Comparison of ENCODE assay signal across 8 cellular contexts in genomic region chr18:63422862-63423304, GRCh38. TPM values are rescaled to one million over a fixed set of nuclear protein-coding genes. Genes with fewer than 3 reads are reported as not detected.
DNase-seq lines count a peak whose midpoint lies in the region; ATAC-seq, FAIRE-seq and TF ChIP-seq lines count a peak whose summit lies in the region.

No MANE protein-coding gene starts in this region.

- H3K36me3 Mint-ChIP-seq in activated B cell treated with CpG ODN at 0.5 μM for 24 hours (ENCODE audit: low read depth), result peaks cover 25% of the 10 kb centered on the region

- FAIRE-seq in A549 (lab: Jason Lieb, UNC), result no peak

- no peaks in the 10 kb centered on the region for H3K9me3 Mint-ChIP-seq in activated B cell treated with CpG ODN at 0.5 μM for 24 hours

- intact Hi-C loops in activated B cell treated with CpG ODN at 0.5 μM for 24 hours (cut with micrococcal nuclease), result loop anchor here (1.0 to 10.0 kb wide), 13 partner anchors 21 to 1236 kb away; partner anchors contain the start of genes KDSR, PHLPP1, PIGN and RELCH
- intact Hi-C loops in cardiac septum (cut with DNase I), result loop anchor here (1.0 kb wide), 1 partner anchor 57 kb away; no protein-coding TSS in a partner anchor
- intact Hi-C loops in sigmoid colon (cut with DNase I), result loop anchor here (1.0 to 10.0 kb wide), 4 partner anchors 55 to 708 kb away; partner anchors contain the start of gene PHLPP1

- H3K9me3 ChIP-seq in A549, result no peaks in the 10 kb centered on the region
- H3K9me3 ChIP-seq in sigmoid colon, result no peaks in the 10 kb centered on the region

- H3K27ac ChIP-seq in A549 (peak overlapping the region; percentile 93 to 99), sigmoid colon (peak overlapping the region; percentile 90 to 96 (median 92))

- TF ChIP-seq POLR2A in A549 (IDR thresholded peaks at IDR 0.05; ENCODE audit: low read length) (no peak), GM18526 (IDR thresholded peaks at IDR 0.05; ENCODE audit: extremely low read depth, insufficient read length) (peak; percentile 17), sigmoid colon (IDR thresholded peaks at IDR 0.05) (no peak)

- H3K4me3 Mint-ChIP-seq in activated B cell treated with CpG ODN at 0.5 μM for 24 hours, result peak overlapping the region; percentile 99

- H3K36me3 ChIP-seq in sigmoid colon, result peaks cover 0 to 17% (median 0%) of the 10 kb centered on the region in 4 donors

- no peak for TF ChIP-seq CTCF in A549 (IDR thresholded peaks at IDR 0.05)
- TF ChIP-seq CTCF in activated B cell treated with CpG ODN at 0.5 μM for 24 hours (IDR thresholded peaks at IDR 0.05), result no peak
- no peak for TF ChIP-seq CTCF in sigmoid colon (IDR thresholded peaks at IDR 0.05)

- no peaks in the 10 kb centered on the region for H3K27me3 ChIP-seq in sigmoid colon

- peak overlapping the region; percentile 86 for H3K4me2 ChIP-seq in A549

- DNase-seq in A549 (ENCODE audit: low read depth in 1 of 2, low spot score in 1 of 2) (peak in 1 of 2 experiments; percentile 3), activated B cell treated with CpG ODN at 0.5 μM for 24 hours (no peak), cardiac septum (ENCODE audit: low spot score) (peak; percentile 78), sigmoid colon (no peak), NCI-H1092 treated with DMSO at 0.1 percent for 48 hours (lab: John Stamatoyannopoulos, UW) (no peak)

- H3K4me1 ChIP-seq in A549 (peaks cover 9% of the 10 kb centered on the region; the same call in 1 of the 3 replicates), sigmoid colon (peaks cover 0 to 18% (median 15%) of the 10 kb centered on the region in 4 donors)

- H3K27me3 Mint-ChIP-seq in activated B cell treated with CpG ODN at 0.5 μM for 24 hours, result peaks cover 2% of the 10 kb centered on the region

- CTCF ChIA-PET in A549 (lab: Yijun Ruan, JAX), result interaction anchor here (1.0 to 1.2 kb wide), 2 partner anchors 15 to 406 kb away, joined by 4 to 7 read pairs; no protein-coding TSS in a partner anchor
- CTCF ChIA-PET in activated B cell treated with CpG ODN at 0.5 μM for 24 hours (lab: Charles Lee), result interaction anchor here (0.8 to 1.2 kb wide), 3 partner anchors 15 to 708 kb away, joined by 3 to 4 read pairs (median 3); partner anchors contain the start of gene PHLPP1

- H3K4me1 Mint-ChIP-seq in activated B cell treated with CpG ODN at 0.5 μM for 24 hours, result peaks cover 37% of the 10 kb centered on the region

- ATAC-seq in A549, result peak; percentile 71 to 80
- peak; percentile 25 for ATAC-seq in HG03045 (IDR thresholded peaks at IDR 0.05; ENCODE audit: unreplicated experiment)
- ATAC-seq in activated B cell treated with CpG ODN at 0.5 μM for 24 hours (ENCODE audit: low read depth), result peak; percentile 40
- no peak for ATAC-seq in GM21381 (IDR thresholded peaks at IDR 0.05; ENCODE audit: unreplicated experiment)

- no peak for TF ChIP-seq RAD21 in A549 (conservative IDR thresholded peaks at IDR 0.05 in 1 of 2, IDR thresholded peaks at IDR 0.05 in 1 of 2)

- WGBS in A549 (ENCODE audit: missing lambda C conversion rate), result 6% methylated on average over 23 of the region's 27 CpGs
- WGBS in sigmoid colon, 2 donors, result 2% methylated on average over 27 of the region's 27 CpGs

- H3K4me3 ChIP-seq in A549 (peak overlapping the region; percentile 78), sigmoid colon (peak overlapping the region; percentile 68 to 89 (median 84))

- peak overlapping the region; percentile 98 for H3K27ac Mint-ChIP-seq in activated B cell treated with CpG ODN at 0.5 μM for 24 hours

- TF ChIP-seq EP300 in A549 (IDR thresholded peaks at IDR 0.05) (no peak), sigmoid colon (IDR thresholded peaks at IDR 0.05) (no peak)

- POLR2A ChIA-PET in A549 (lab: Yijun Ruan, JAX), result interaction anchor here (1.2 to 1.6 kb wide), 4 partner anchors 12 to 548 kb away, joined by 3 to 16 read pairs (median 7); partner anchors contain the start of gene KDSR
- POLR2A ChIA-PET in activated B cell treated with CpG ODN at 0.5 μM for 24 hours (lab: Charles Lee), result interaction anchor here (0.9 to 2.2 kb wide), 14 partner anchors 10 to 1236 kb away, joined by 3 to 41 read pairs (median 6); partner anchors contain the start of genes KDSR, PHLPP1, PIGN and RELCH

TF ChIP-seq in A549, 52 proteins besides CTCF, POLR2A, EP300 and RAD21 (continues in another document):
- no peak for TF ChIP-seq USF2 (IDR thresholded peaks at IDR 0.05)
- TF ChIP-seq NPAS2 (CRISPR knock-in tag; IDR thresholded peaks at IDR 0.05; ENCODE audit: borderline replicate concordance), result no peak
- no peak for TF ChIP-seq POLR2AphosphoS2 (conservative IDR thresholded peaks at IDR 0.05; ENCODE audit: low read length)
- no peak for TF ChIP-seq RARB (CRISPR knock-in tag; IDR thresholded peaks at IDR 0.05)
- TF ChIP-seq REST (IDR thresholded peaks at IDR 0.05), result no peak
- no peak for TF ChIP-seq ELK1 (IDR thresholded peaks at IDR 0.05; ENCODE audit: low read depth, low read length)

RNA-seq across cellular contexts. Expression of gene VPS4B, which starts 0.6 kb away (rescaled TPM):
- 19.8 and 24.2 TPM in 2 replicates for polyA plus RNA-seq in A549 (2011; rRNA removed)
- 8.5 and 8.7 TPM in 2 replicates for polyA plus RNA-seq in A549 (2012; cell fraction: cytosol; rRNA removed)
- 4.6 and 5.2 TPM in 2 replicates for polyA plus RNA-seq in A549 (2012; cell fraction: nucleus; rRNA removed)
- polyA plus RNA-seq in A549 (2017; fragmentation: RNase III; extraction: RNeasy Plus Mini Kit Qiagen cat#74134 plus additional on column Dnase treatment), result 20.6 to 21.8 TPM (median 21.8 TPM) in 3 replicates
- 9.4 and 14.2 TPM in 2 replicates for polyA minus RNA-seq in A549 (2011; rRNA and poly(A)+ RNA removed)
- 66.2 and 66.8 TPM in 2 replicates for total RNA-seq in activated B cell treated with CpG ODN at 0.5 μM for 24 hours
- 22.4 TPM for total RNA-seq in cardiac septum
- total RNA-seq in sigmoid colon, result 10 to 100 TPM; 31.4 to 41.0 (median 38.3) TPM
- polyA plus RNA-seq in sigmoid colon, result 10 to 100 TPM; 34.6 to 69.4 (median 44.4) TPM

RNA-seq across cellular contexts. Expression of gene SERPINB5, which starts 53.9 kb away (rescaled TPM):
- polyA plus RNA-seq in A549 (2011; rRNA removed) (0.11 and 0.12 TPM in 2 replicates), A549 (2017; fragmentation: RNase III; extraction: RNeasy Plus Mini Kit Qiagen cat#74134 plus additional on column Dnase treatment) (0.04 to 0.08 TPM (median 0.08 TPM) in 3 replicates), sigmoid colon (1 to 10 TPM; 1.2 to 2.9 (median 1.6) TPM)
- polyA plus RNA-seq in A549 (2012; cell fraction: cytosol; rRNA removed), result 0.01 TPM in 1 of 2 replicates, not detected in the other
- 0.08 TPM in 1 of 2 replicates, not detected in the other for polyA plus RNA-seq in A549 (2012; cell fraction: nucleus; rRNA removed)
- 0.12 and 0.34 TPM in 2 replicates for polyA minus RNA-seq in A549 (2011; rRNA and poly(A)+ RNA removed)
- total RNA-seq in activated B cell treated with CpG ODN at 0.5 μM for 24 hours (not detected in 2 replicates), cardiac septum (not detected), sigmoid colon (not detected)

RNA-seq across cellular contexts. Expression of gene KDSR, which starts 55.9 kb away (rescaled TPM):
- polyA plus RNA-seq in A549 (2011; rRNA removed) (21.2 and 22.6 TPM in 2 replicates), A549 (2017; fragmentation: RNase III; extraction: RNeasy Plus Mini Kit Qiagen cat#74134 plus additional on column Dnase treatment) (10.4 to 14.2 TPM (median 13.6 TPM) in 3 replicates), sigmoid colon (10 to 100 TPM in 2 of 3 donors, 1 to 10 TPM in 1; 7.6 to 19.3 (median 10.8) TPM)
- polyA plus RNA-seq in A549 (2012; cell fraction: cytosol; rRNA removed), result 10.7 and 11.0 TPM in 2 replicates
- polyA plus RNA-seq in A549 (2012; cell fraction: nucleus; rRNA removed), result 6.3 and 10.4 TPM in 2 replicates
- polyA minus RNA-seq in A549 (2011; rRNA and poly(A)+ RNA removed), result 24.6 and 28.7 TPM in 2 replicates
- total RNA-seq in activated B cell treated with CpG ODN at 0.5 μM for 24 hours (15.0 and 15.3 TPM in 2 replicates), cardiac septum (54.3 TPM), sigmoid colon (10 to 100 TPM; 33.2 to 50.5 (median 42.7) TPM)
